1 cellular context compared by ENCODE assay signal in genomic region chr21:46414965-46415275, GRCh38.
TF ChIP-seq lines count a peak whose summit lies in the region.

No MANE protein-coding gene starts in this region.

TF ChIP-seq in WTC11, 78 proteins besides CTCF, POLR2A, EP300 and RAD21 (continued from another document):
- TF ChIP-seq AFF4 (CRISPR knock-in tag; IDR thresholded peaks at IDR 0.05; ENCODE audit: borderline replicate concordance) (no peak), ATF6 (CRISPR knock-in tag; IDR thresholded peaks at IDR 0.05) (no peak), FOXK1 (CRISPR knock-in tag; IDR thresholded peaks at IDR 0.05) (no peak)
